Comparison of ENCODE assay signal across 9 cellular contexts in the genomic region with DNA sequence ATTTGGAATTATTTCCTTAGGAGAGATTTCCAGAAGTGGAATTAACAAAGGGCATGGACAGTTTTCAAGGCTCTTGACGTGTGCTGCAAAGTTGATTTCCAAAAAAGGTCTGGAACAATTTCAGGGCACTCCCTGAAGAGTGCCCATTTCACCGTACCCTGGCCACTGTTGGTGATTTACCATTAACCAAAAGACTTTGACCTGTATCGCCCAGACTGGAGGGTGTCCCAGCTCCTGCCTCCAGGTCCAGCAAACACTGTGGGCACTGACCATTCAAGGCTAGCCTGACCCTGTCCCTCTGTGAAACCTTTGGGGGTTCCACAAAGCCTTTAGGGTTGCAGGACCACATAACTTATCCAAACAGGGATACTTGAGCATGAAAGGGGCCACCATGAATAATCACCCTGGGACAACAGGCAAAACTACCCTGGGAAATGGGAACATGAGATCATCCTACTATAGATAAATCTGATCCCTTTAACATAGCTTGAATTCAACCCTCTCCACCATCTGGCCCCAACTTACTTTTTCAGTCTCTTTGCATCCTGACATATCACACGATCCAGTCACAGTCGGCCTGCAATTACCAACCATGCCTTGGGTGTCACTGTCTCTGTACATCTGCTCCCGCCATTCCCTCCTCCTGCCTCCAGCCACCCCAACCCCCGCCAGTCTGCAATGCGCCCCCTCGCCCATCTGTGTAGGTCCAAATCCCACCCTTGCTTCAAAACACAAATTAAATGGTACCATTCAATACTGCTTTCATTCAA. TPM values are rescaled to one million over a fixed set of nuclear protein-coding genes. Genes with fewer than 3 reads are reported as not detected.
"Had no signal": no experiment of that assay in that cellular context is flagged by ENCODE, and none has a peak within 500 bp of the region (broad histone marks: within the 10 kb centered on the region; RNA-seq: fewer than 3 reads in every experiment).

No MANE protein-coding gene starts in this region.

RNA-seq across cellular contexts. Expression of gene NPY4R2, which starts 8.9 kb away (rescaled TPM):
- total RNA-seq: LHCN-M2, MCF 10A, NCI-H460, OCI-LY7, PC-9, Right ventricle myocardium inferior, RPMI7951, SJCRH30, SK-MEL-5 had no signal
